Comparison of ENCODE assay signal across 8 cellular contexts in the genomic region with DNA sequence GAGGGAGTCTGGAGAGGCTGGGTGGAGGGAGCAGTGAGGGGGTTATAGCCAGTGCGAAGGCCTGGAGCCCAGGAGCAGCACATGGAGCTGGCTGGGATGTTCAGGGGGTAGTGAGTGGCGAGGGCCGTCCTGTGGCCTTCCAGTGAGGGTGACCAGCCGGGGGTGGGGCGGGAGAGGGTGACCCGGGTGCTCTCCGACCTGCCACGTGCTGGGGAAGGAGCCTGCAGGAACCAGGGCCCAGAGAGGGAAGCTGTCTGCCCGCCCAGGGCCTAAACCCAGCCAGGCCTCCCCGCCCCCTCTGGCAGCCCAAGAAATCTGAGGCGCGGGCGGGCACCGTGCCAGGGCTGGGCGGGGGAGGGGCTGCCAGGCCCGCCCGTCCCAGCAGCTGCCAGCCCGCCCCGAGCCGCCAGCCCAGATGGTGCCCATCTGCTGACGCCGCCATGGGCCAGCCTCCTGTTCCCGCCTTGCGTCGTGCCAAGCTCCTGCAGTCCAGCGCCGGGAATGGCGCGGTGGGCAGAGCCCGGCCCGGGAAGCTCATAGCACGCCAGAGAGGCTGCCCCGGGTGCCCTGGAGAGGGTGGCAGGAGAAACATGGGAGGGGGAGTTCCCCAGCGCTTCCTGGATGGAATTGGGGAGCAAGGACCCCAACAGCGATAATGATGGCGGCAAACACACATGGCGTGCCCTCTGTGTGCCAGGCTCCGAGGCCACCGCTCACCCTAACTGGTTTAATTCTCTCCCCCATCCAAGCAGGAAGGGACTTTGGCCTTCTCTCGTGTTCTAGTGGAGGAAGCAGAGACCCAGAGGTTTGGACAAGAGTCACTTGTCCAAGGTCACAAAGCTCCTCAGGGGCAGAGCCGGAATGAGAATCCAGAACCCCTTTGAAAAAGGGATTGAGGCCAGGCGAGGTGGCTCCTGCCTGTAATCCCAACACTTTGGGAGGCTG. TPM values are rescaled to one million over a fixed set of nuclear protein-coding genes. Genes with fewer than 3 reads are reported as not detected.
DNase-seq lines count a peak whose midpoint lies in the region; ATAC-seq and TF ChIP-seq lines count a peak whose summit lies in the region.

No MANE protein-coding gene starts in this region.

- POLR2A ChIA-PET in Caco-2 (lab: Charles Lee) = no interaction called here
- POLR2A ChIA-PET in WTC11 (lab: Charles Lee) = no interaction called here

- intact Hi-C loops in Caco-2 (cut with micrococcal nuclease; ENCODE audit: unreplicated experiment) = no loop called here

- H3K27me3 ChIP-seq in Caco-2 (replicated peaks; ENCODE audit: control insufficient read depth, insufficient read depth, low read length) = no peaks in the 10 kb centered on the region

- no peak overlapping the region for H3K4me3 ChIP-seq in Caco-2 (ENCODE audit: low read depth, low read length)

- no TSS peak for BruUV-seq in Caco-2 (replicated peaks; lab: Mats Ljungman, UMichigan)

- H3K9me3 Mint-ChIP-seq in endothelial cell (ENCODE audit: unreplicated experiment) (no peaks in the 10 kb centered on the region), Caco-2 (ENCODE audit: unreplicated experiment) (no peaks in the 10 kb centered on the region), WTC11 (no peaks in the 10 kb centered on the region)

- no peaks in the 10 kb centered on the region for H3K9me3 ChIP-seq in Caco-2

- DNase-seq in HT-29 (ENCODE audit: low spot score) = peak; percentile 85
- peak; percentile 79 for DNase-seq in inferior parietal cortex (ENCODE audit: extremely low spot score)
- DNase-seq in endothelial cell (ENCODE audit: low spot score) = no peak
- DNase-seq in Caco-2 = no peak
- DNase-seq in GM19240 (ENCODE audit: insufficient read length, low spot score) = no peak
- DNase-seq in WTC11 (ENCODE audit: low spot score) = no peak

- H3K4me1 Mint-ChIP-seq in endothelial cell (ENCODE audit: unreplicated experiment) = no peaks in the 10 kb centered on the region
- no peaks in the 10 kb centered on the region for H3K4me1 Mint-ChIP-seq in Caco-2 (ENCODE audit: low read depth, unreplicated experiment)
- H3K4me1 Mint-ChIP-seq in WTC11 = peaks cover 19% of the 10 kb centered on the region

- no peaks in the 10 kb centered on the region for H3K4me1 ChIP-seq in Caco-2

- no peak for ATAC-seq in WTC11

- no peaks in the 10 kb centered on the region for H3K36me3 ChIP-seq in Caco-2 (ENCODE audit: control insufficient read depth, insufficient read depth, low read length)

- H3K36me3 Mint-ChIP-seq in endothelial cell (ENCODE audit: low read depth, unreplicated experiment) (no peaks in the 10 kb centered on the region), Caco-2 (ENCODE audit: insufficient read depth, unreplicated experiment) (no peaks in the 10 kb centered on the region), WTC11 (no peaks in the 10 kb centered on the region)

- H3K27ac Mint-ChIP-seq in endothelial cell (ENCODE audit: unreplicated experiment) = no peak overlapping the region
- H3K27ac Mint-ChIP-seq in Caco-2 (ENCODE audit: unreplicated experiment) = no peak overlapping the region
- no peak overlapping the region for H3K27ac Mint-ChIP-seq in WTC11

- peak overlapping the region; percentile 92 for H3K27ac ChIP-seq in angular gyrus (ENCODE audit: low read depth, low read length)
- H3K27ac ChIP-seq in temporal lobe (ENCODE audit: low read depth, low read length) = peak overlapping the region; percentile 94

- H3K27me3 Mint-ChIP-seq in endothelial cell (ENCODE audit: unreplicated experiment) = peaks cover 4% of the 10 kb centered on the region
- no peaks in the 10 kb centered on the region for H3K27me3 Mint-ChIP-seq in Caco-2 (ENCODE audit: insufficient read depth, unreplicated experiment)
- peaks cover 9% of the 10 kb centered on the region; the same call in 1 of the 2 replicates for H3K27me3 Mint-ChIP-seq in WTC11 (ENCODE audit: low read depth)

- no peak overlapping the region for H3K4me3 Mint-ChIP-seq in endothelial cell (ENCODE audit: unreplicated experiment)
- no peak overlapping the region for H3K4me3 Mint-ChIP-seq in Caco-2 (ENCODE audit: unreplicated experiment)
- H3K4me3 Mint-ChIP-seq in WTC11 = no peak overlapping the region

- no peak for TF ChIP-seq CTCF in endothelial cell (IDR thresholded peaks at IDR 0.05; ENCODE audit: unreplicated experiment)
- TF ChIP-seq CTCF in Caco-2 (IDR thresholded peaks at IDR 0.05; ENCODE audit: insufficient read depth in 1 of 2, low read depth in 1 of 2, low read length in 1 of 2, severe bottlenecking in 1 of 2, unreplicated experiment in 1 of 2) = no peak
- no peak for TF ChIP-seq CTCF in WTC11 (IDR thresholded peaks at IDR 0.05)

- CTCF ChIA-PET in Caco-2 (lab: Charles Lee) = no interaction called here
- CTCF ChIA-PET in WTC11 (lab: Charles Lee) = interaction anchor here (1.0 to 1.6 kb wide), 2 partner anchors 41 to 97 kb away, joined by 4 to 6 read pairs; no protein-coding TSS in a partner anchor

TF ChIP-seq in WTC11, 78 proteins besides CTCF, POLR2A, EP300 and RAD21:
- no peak for TF ChIP-seq SMAD3 (CRISPR knock-in tag; IDR thresholded peaks at IDR 0.05; ENCODE audit: borderline replicate concordance)
- no peak for TF ChIP-seq HMGA2 (CRISPR knock-in tag; IDR thresholded peaks at IDR 0.05)
- no peak for TF ChIP-seq ESRRA (CRISPR knock-in tag; IDR thresholded peaks at IDR 0.05; ENCODE audit: borderline replicate concordance)
- TF ChIP-seq EMX1 (CRISPR knock-in tag; IDR thresholded peaks at IDR 0.05) = no peak
- TF ChIP-seq OVOL2 (CRISPR knock-in tag; IDR thresholded peaks at IDR 0.05; ENCODE audit: borderline replicate concordance) = no peak
- no peak for TF ChIP-seq JUN (CRISPR knock-in tag; IDR thresholded peaks at IDR 0.05)
- TF ChIP-seq FOXJ3 (CRISPR knock-in tag; IDR thresholded peaks at IDR 0.05; ENCODE audit: borderline replicate concordance) = no peak
- TF ChIP-seq JAZF1 (CRISPR knock-in tag; IDR thresholded peaks at IDR 0.05) = no peak
- no peak for TF ChIP-seq ETV6 (CRISPR knock-in tag; IDR thresholded peaks at IDR 0.05)
- TF ChIP-seq, protein P1, sequence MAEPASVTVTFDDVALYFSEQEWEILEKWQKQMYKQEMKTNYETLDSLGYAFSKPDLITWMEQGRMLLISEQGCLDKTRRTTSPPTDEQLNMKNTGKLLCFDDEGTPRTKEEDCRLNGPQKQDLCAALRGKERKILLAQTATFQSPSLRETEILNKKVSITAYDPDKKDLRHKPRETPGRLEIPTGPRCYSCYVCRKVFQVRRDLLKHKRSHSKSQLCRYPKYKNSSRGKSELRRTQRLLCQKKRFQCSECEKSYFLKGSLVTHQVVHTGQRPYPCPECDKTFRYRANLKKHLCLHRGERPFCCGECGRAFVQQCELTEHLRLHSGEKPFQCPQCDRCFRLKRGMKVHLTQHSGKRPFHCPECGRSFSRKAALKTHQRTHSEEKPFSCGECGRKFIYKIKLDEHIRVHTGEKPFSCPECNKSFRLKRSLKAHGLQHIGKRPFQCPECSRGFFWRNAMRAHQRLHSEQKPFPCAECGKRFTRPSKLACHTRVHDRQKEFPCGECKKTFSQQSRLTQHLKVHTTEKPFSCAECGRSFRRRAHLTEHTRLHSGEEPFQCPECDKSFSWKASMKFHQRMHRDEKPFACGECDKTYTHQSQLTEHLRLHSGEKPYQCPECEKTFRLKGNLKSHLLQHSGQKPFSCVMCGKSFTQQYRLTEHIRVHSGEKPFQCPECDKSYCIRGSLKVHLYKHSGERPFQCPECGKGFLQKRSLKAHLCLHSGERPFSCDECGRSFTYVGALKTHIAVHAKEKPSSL (CRISPR knock-in tag; conservative IDR thresholded peaks at IDR 0.05) = no peak
TF ChIP-seq in WTC11: peak in this region for 0.

RNA-seq across cellular contexts. Expression of a gene that starts 21.5 kb away (rescaled TPM):
- total RNA-seq in HT-29 (2014; rRNA removed; shearing (Covaris generic)) = 23.1 and 34.2 TPM in 2 replicates
- 7.1 TPM for total RNA-seq in temporal lobe
- 4.9 TPM for total RNA-seq in endothelial cell (ENCODE audit: unreplicated experiment)
- 5.1 and 5.5 TPM in 2 replicates for total RNA-seq in Caco-2 (2022)
- 3.5 to 4.4 TPM (median 4.0 TPM) in 3 replicates for total RNA-seq in WTC11 (2021)

Comparison
In these comparisons a context has a peak if more than half of its experiments do, and no peak if none do; other contexts are left out.
1. DNase-seq: peak in HT-29 (single experiment) and inferior parietal cortex (single experiment); none in endothelial cell (single experiment), Caco-2 (0 of 2), GM19240 (single experiment) and WTC11 (single experiment).